In genomic region chr10:22666287-22667092, GRCh38 we compare ENCODE assay signal across 1 cellular context.
TF ChIP-seq lines count a peak whose summit lies in the region.

No MANE protein-coding gene starts in this region.

TF ChIP-seq in SK-N-SH, 30 proteins besides CTCF, POLR2A, EP300 and RAD21 (continued from another document):
- no peak for TF ChIP-seq RXRA (IDR thresholded peaks at IDR 0.05; ENCODE audit: borderline replicate concordance, low read depth)
